11 cellular contexts compared by ENCODE assay signal in genomic region chr3:86988986-86989385, GRCh38. TPM values are rescaled to one million over a fixed set of nuclear protein-coding genes. Genes with fewer than 3 reads are reported as not detected.
DNase-seq lines count a peak whose midpoint lies in the region; ATAC-seq and TF ChIP-seq lines count a peak whose summit lies in the region.
"Had no signal": no experiment of that assay in that cellular context is flagged by ENCODE, and none has a peak within 500 bp of the region (broad histone marks: within the 10 kb centered on the region; RNA-seq: fewer than 3 reads in every experiment).

No MANE protein-coding gene starts in this region.

- ATAC-seq in HG03469 (IDR thresholded peaks at IDR 0.05; ENCODE audit: unreplicated experiment), result no peak
- no peak for ATAC-seq in HG03039 (IDR thresholded peaks at IDR 0.05; ENCODE audit: unreplicated experiment)
- ATAC-seq in HG02884 (IDR thresholded peaks at IDR 0.05; ENCODE audit: unreplicated experiment), result no peak

- no peaks in the 10 kb centered on the region for H3K9me3 ChIP-seq in SK-N-MC (ENCODE audit: low read depth, low read length)
- H3K9me3 ChIP-seq: neutrophil had no signal

- H3K27ac ChIP-seq in SK-N-MC, result peak overlapping the region; percentile 48; the same call in 1 of the 2 replicates
- H3K27ac ChIP-seq: neutrophil, RWPE1 had no signal

- TF ChIP-seq CTCF in AG04449 (IDR thresholded peaks at IDR 0.05; ENCODE audit: insufficient read depth, low read length, missing control alignments) (no peak), fibroblast of the aortic adventitia (IDR thresholded peaks at IDR 0.05; ENCODE audit: insufficient read depth, low read length) (no peak), retinal pigment epithelial cell (conservative IDR thresholded peaks at IDR 0.05; ENCODE audit: low read depth, low read length) (no peak)

- H3K4me3 ChIP-seq in AG04449 (ENCODE audit: low read depth, low read length) (peak overlapping the region; percentile 99), SK-N-MC (peak overlapping the region; percentile 87), fibroblast of the aortic adventitia (ENCODE audit: low read depth, low read length) (peak overlapping the region; percentile 94), retinal pigment epithelial cell (ENCODE audit: low read length) (peak overlapping the region; percentile 82)

- CTCF ChIA-PET in AG04449 (lab: Yijun Ruan, JAX), result interaction anchor here (1.5 kb wide), 1 partner anchor 203 kb away, joined by 3 read pairs; no protein-coding TSS in a partner anchor

- POLR2A ChIA-PET in AG04449 (lab: Yijun Ruan, JAX), result no interaction called here

- DNase-seq in AG04449 (ENCODE audit: low read depth, low spot score) (no peak), SK-N-MC (ENCODE audit: low read depth, low spot score) (no peak), fibroblast of the aortic adventitia (ENCODE audit: low read depth) (no peak), retinal pigment epithelial cell (ENCODE audit: low read depth) (no peak), RKO (ENCODE audit: low spot score) (no peak)
- DNase-seq: NCI-H446 had no signal

- peak overlapping the region; percentile 16 for H3K9ac ChIP-seq in SK-N-MC (ENCODE audit: insufficient read length)

- H3K36me3 ChIP-seq in SK-N-MC (ENCODE audit: insufficient read depth, low read length), result no peaks in the 10 kb centered on the region
- H3K36me3 ChIP-seq: neutrophil had no signal

RNA-seq across cellular contexts. Expression of gene VGLL3, which starts 2.0 kb away (rescaled TPM):
- total RNA-seq in fibroblast of the aortic adventitia (ENCODE audit: low replicate concordance), result 38.8 and 47.4 TPM in 2 replicates
